Comparison of ENCODE assay signal across 9 cellular contexts in the genomic region with DNA sequence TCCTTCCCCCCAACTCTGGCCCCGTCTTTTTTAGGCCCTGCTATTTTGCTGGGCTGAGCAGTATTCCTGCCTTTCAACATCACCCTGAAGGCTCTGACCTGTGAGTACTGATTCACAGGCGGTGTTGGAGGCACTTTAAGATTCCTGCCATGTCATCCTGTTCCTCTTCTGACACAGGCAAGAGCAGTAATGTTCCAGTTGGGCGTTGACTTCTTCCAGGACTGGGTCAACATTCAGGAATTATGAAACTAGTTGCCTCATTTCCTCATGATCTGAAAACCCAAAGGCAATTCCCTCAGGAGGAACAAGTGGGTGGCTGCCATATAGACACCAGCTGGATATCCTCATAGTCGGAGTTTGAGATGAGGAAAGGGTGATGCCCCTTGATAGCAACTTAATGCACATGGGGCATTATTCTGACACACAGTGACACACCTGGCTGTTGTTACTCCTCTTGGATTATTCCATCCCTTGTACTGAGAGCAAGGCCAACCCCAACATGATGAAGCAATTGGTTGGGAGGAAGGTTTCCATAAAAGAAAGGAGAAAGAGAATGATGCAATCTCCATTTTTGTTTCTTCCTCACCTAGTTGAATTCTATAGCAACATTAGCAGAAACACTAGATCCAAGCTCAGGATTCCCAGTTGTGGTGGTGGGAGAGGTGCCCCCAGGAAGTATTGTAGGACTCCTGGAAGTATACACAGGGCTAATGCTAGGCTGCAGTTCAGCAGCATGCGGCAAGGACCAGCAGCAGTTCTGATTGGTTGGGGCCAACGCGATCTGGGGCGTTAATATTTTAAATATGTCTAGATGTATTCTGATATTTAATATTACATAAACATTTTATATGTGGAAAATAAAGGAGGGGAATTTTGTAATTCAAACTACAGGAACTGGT. TPM values are rescaled to one million over a fixed set of nuclear protein-coding genes. Genes with fewer than 3 reads are reported as not detected.
DNase-seq lines count a peak whose midpoint lies in the region; ATAC-seq and TF ChIP-seq lines count a peak whose summit lies in the region.
"Had no signal": no experiment of that assay in that cellular context is flagged by ENCODE, and none has a peak within 500 bp of the region (broad histone marks: within the 10 kb centered on the region; RNA-seq: fewer than 3 reads in every experiment).

No MANE protein-coding gene starts in this region.

- peak overlapping the region; percentile 80; the same call in 1 of the 2 replicates for H2AFZ ChIP-seq in GM23338

- DNase-seq in GM23338 (ENCODE audit: low spot score) (no peak), amniotic epithelial cell (ENCODE audit: low read depth) (peak; percentile 90), immature natural killer cell (no peak), stromal cell of bone marrow (ENCODE audit: low read depth) (peak; percentile 95), T-helper 2 cell (no peak), HEK293T (ENCODE audit: extremely low spot score) (no peak)

- H3K4me3 Mint-ChIP-seq in GM23338 (no peak overlapping the region), immature natural killer cell (peak overlapping the region in 3 of 5 donors; percentile 74 to 80 (median 74))
- H3K4me3 Mint-ChIP-seq: brain had no signal

- H4K20me1 ChIP-seq in GM23338 (replicated peaks; ENCODE audit: insufficient read depth) = no peaks in the 10 kb centered on the region

- H3K9me3 Mint-ChIP-seq in GM23338 (no peaks in the 10 kb centered on the region), immature natural killer cell (no peaks in the 10 kb centered on the region)

- TF ChIP-seq CTCF in GM23338 (conservative IDR thresholded peaks at IDR 0.05; ENCODE audit: low read depth in 2 of 2) = no peak

- H3K36me3 Mint-ChIP-seq in GM23338 (ENCODE audit: low read depth) (no peaks in the 10 kb centered on the region), immature natural killer cell (no peaks in the 10 kb centered on the region)
- H3K36me3 Mint-ChIP-seq: brain had no signal

- H3K27me3 ChIP-seq in GM23338 (ENCODE audit: insufficient read depth) = no peaks in the 10 kb centered on the region
- H3K27me3 ChIP-seq: thyroid gland had no signal

- H3K27ac Mint-ChIP-seq in GM23338 = no peak overlapping the region
- H3K27ac Mint-ChIP-seq in immature natural killer cell = peak overlapping the region in 4 of 6 donors; percentile 63 to 89 (median 84)

- no peaks in the 10 kb centered on the region for H3K79me2 ChIP-seq in GM23338 (replicated peaks; ENCODE audit: insufficient read depth)

- POLR2A ChIA-PET in HEK293T (lab: Yijun Ruan, JAX) = interaction anchor here (1.5 kb wide), 1 partner anchor 195 kb away, joined by 4 read pairs; the partner anchor contains the start of gene RFESD

- H3K4me1 Mint-ChIP-seq in GM23338 (peaks cover 2% of the 10 kb centered on the region; the same call in 1 of the 3 replicates), immature natural killer cell (peaks cover 14 to 15% of the 10 kb centered on the region in 2 donors)
- H3K4me1 Mint-ChIP-seq: brain had no signal

- H3K4me2 ChIP-seq in GM23338 = no peak overlapping the region

- no peaks in the 10 kb centered on the region for H3F3A ChIP-seq in GM23338 (replicated peaks; ENCODE audit: low read depth)

- no peaks in the 10 kb centered on the region for H3K36me3 ChIP-seq in GM23338 (ENCODE audit: insufficient read depth)
- H3K36me3 ChIP-seq: thyroid gland had no signal

- no peak overlapping the region for H3K27ac ChIP-seq in GM23338 (ENCODE audit: low read depth)

- CTCF ChIA-PET in HEK293T (lab: Yijun Ruan, JAX) = interaction anchor here (0.6 to 1.0 kb wide), 3 partner anchors 29 to 61 kb away, joined by 3 to 6 read pairs (median 4); no protein-coding TSS in a partner anchor

- H3K4me1 ChIP-seq in GM23338 (ENCODE audit: insufficient read depth) = no peaks in the 10 kb centered on the region

- ATAC-seq in GM23338 = no peak
- no peak for ATAC-seq in GM19035 (IDR thresholded peaks at IDR 0.05; ENCODE audit: unreplicated experiment)

- H3K9me2 ChIP-seq in GM23338 (ENCODE audit: insufficient read depth) = peaks cover 8% of the 10 kb centered on the region; the same call in 1 of the 2 replicates

- H3K27me3 Mint-ChIP-seq in GM23338 (ENCODE audit: insufficient read depth, low read depth, poor library complexity) (no peaks in the 10 kb centered on the region), immature natural killer cell (ENCODE audit: low read depth in 3 of 3) (peaks cover 0 to 4% (median 3%) of the 10 kb centered on the region in 3 donors)
- H3K27me3 Mint-ChIP-seq: brain had no signal

- H3K4me3 ChIP-seq in GM23338 = no peak overlapping the region
- H3K4me3 ChIP-seq: thyroid gland had no signal

TF ChIP-seq in GM23338, 12 proteins besides CTCF, POLR2A, EP300 and RAD21 (continues in another document):
- TF ChIP-seq EZH2phosphoT487 (IDR thresholded peaks at IDR 0.05; ENCODE audit: unreplicated experiment) (no peak), ZNF114 (CRISPR knock-in tag; IDR thresholded peaks at IDR 0.05) (no peak), POLR2AphosphoS5 (IDR thresholded peaks at IDR 0.05; ENCODE audit: low read depth) (no peak), EZH2 (IDR thresholded peaks at IDR 0.05; ENCODE audit: low read depth, unreplicated experiment) (no peak), ZNF331 (CRISPR knock-in tag; IDR thresholded peaks at IDR 0.05; ENCODE audit: low read depth) (no peak), STAT1 (IDR thresholded peaks at IDR 0.05; ENCODE audit: unreplicated experiment) (no peak)
- TF ChIP-seq, protein P1, sequence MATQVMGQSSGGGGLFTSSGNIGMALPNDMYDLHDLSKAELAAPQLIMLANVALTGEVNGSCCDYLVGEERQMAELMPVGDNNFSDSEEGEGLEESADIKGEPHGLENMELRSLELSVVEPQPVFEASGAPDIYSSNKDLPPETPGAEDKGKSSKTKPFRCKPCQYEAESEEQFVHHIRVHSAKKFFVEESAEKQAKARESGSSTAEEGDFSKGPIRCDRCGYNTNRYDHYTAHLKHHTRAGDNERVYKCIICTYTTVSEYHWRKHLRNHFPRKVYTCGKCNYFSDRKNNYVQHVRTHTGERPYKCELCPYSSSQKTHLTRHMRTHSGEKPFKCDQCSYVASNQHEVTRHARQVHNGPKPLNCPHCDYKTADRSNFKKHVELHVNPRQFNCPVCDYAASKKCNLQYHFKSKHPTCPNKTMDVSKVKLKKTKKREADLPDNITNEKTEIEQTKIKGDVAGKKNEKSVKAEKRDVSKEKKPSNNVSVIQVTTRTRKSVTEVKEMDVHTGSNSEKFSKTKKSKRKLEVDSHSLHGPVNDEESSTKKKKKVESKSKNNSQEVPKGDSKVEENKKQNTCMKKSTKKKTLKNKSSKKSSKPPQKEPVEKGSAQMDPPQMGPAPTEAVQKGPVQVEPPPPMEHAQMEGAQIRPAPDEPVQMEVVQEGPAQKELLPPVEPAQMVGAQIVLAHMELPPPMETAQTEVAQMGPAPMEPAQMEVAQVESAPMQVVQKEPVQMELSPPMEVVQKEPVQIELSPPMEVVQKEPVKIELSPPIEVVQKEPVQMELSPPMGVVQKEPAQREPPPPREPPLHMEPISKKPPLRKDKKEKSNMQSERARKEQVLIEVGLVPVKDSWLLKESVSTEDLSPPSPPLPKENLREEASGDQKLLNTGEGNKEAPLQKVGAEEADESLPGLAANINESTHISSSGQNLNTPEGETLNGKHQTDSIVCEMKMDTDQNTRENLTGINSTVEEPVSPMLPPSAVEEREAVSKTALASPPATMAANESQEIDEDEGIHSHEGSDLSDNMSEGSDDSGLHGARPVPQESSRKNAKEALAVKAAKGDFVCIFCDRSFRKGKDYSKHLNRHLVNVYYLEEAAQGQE (IDR thresholded peaks at IDR 0.05; ENCODE audit: unreplicated experiment) = no peak

TF ChIP-seq in HEK293T, 16 proteins besides CTCF, POLR2A, EP300 and RAD21:
- TF ChIP-seq LEF1 (IDR thresholded peaks at IDR 0.05; ENCODE audit: borderline replicate concordance) = no peak
- TF ChIP-seq TARDBP (IDR thresholded peaks at IDR 0.05) = no peak
- no peak for TF ChIP-seq L3MBTL2 (conservative IDR thresholded peaks at IDR 0.05)
- no peak for TF ChIP-seq ZNF384 (IDR thresholded peaks at IDR 0.05)
- TF ChIP-seq FOXK2 (IDR thresholded peaks at IDR 0.05) = no peak
- no peak for TF ChIP-seq CTBP1 (IDR thresholded peaks at IDR 0.05; ENCODE audit: borderline replicate concordance)
- no peak for TF ChIP-seq FOXM1 (IDR thresholded peaks at IDR 0.05; ENCODE audit: borderline replicate concordance)
- TF ChIP-seq NFRKB (IDR thresholded peaks at IDR 0.05) = no peak
TF ChIP-seq in HEK293T: peak in this region for 0.

RNA-seq across cellular contexts. Expression of gene GLRX, which starts 19.6 kb away (rescaled TPM):
- total RNA-seq in GM23338 (2014; rRNA removed; shearing (Covaris generic)) = 9.5 and 14.9 TPM in 2 replicates
- 42.2 and 42.9 TPM in 2 replicates for polyA plus RNA-seq in GM23338 (2016; fragmentation: Nextera tagmentation; extraction: Ambion mirVana)
- 100 to 1,000 TPM; 261 to 295 (median 263) TPM for polyA plus RNA-seq in immature natural killer cell

Comparison
In these comparisons a context has a peak if more than half of its experiments do, and no peak if none do; other contexts are left out.
1. DNase-seq: peak in amniotic epithelial cell (single experiment) and stromal cell of bone marrow (single experiment); none in GM23338 (single experiment), immature natural killer cell (0 of 3), T-helper 2 cell (0 of 5) and HEK293T (single experiment).